28 cellular contexts compared by ENCODE assay signal in the genomic region with DNA sequence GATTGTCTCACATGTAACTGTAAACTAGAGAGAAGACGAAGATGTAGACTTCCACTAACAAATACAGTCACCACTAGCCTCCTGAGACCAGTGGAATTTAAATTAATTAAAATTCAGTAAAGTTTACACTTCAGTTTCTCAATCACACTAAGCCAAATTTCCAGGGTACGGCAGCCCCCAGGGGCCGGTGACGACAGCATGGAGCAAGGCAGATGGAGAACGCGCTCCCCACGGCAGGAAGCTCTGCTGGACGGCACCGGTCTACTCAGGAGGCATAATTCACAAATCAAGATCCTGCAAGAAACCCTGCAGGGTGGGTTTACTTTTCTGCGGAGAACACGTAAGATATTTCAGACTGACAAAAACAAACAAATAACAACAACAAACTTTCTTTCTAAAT.
DNase-seq lines count a peak whose midpoint lies in the region; ATAC-seq and TF ChIP-seq lines count a peak whose summit lies in the region.
"Had no signal": no experiment of that assay in that cellular context is flagged by ENCODE, and none has a peak within 500 bp of the region (broad histone marks: within the 10 kb centered on the region; RNA-seq: fewer than 3 reads in every experiment).

No MANE protein-coding gene starts in this region.

- no peak for TF ChIP-seq CTCF in GM23338 (conservative IDR thresholded peaks at IDR 0.05; ENCODE audit: low read depth in 2 of 2)
- no peak for TF ChIP-seq CTCF in hepatocyte (IDR thresholded peaks at IDR 0.05; ENCODE audit: poor library complexity)
- no peak for TF ChIP-seq CTCF in progenitor cell of endocrine pancreas (IDR thresholded peaks at IDR 0.05; ENCODE audit: unreplicated experiment)

- H3K4me3 ChIP-seq in GM23338 (no peak overlapping the region), hepatocyte (no peak overlapping the region)
- H3K4me3 ChIP-seq: gastrocnemius medialis, transverse colon had no signal

- H2AFZ ChIP-seq in GM23338 (no peak overlapping the region), hepatocyte (no peak overlapping the region)

- H3K9me3 ChIP-seq in hepatocyte (ENCODE audit: low read depth): no peaks in the 10 kb centered on the region
- H3K9me3 ChIP-seq: gastrocnemius medialis, transverse colon had no signal

- no peak overlapping the region for H3K4me2 ChIP-seq in GM23338
- H3K4me2 ChIP-seq in hepatocyte: no peak overlapping the region

- no peaks in the 10 kb centered on the region; the same call in 2 of the 3 replicates for H3K9me3 Mint-ChIP-seq in GM23338
- H3K9me3 Mint-ChIP-seq in progenitor cell of endocrine pancreas (ENCODE audit: low read depth): no peaks in the 10 kb centered on the region
- peaks cover 4% of the 10 kb centered on the region for H3K9me3 Mint-ChIP-seq in activated T-cell treated with anti-CD3 and anti-CD28 coated beads, Interleukin-2, amount 50 U/mL, for 24 hours
- H3K9me3 Mint-ChIP-seq: brain had no signal

- H3K4me1 ChIP-seq in GM23338 (ENCODE audit: insufficient read depth): peaks cover 12% of the 10 kb centered on the region
- H3K4me1 ChIP-seq in hepatocyte (ENCODE audit: insufficient read depth): peaks cover 11% of the 10 kb centered on the region
- H3K4me1 ChIP-seq: gastrocnemius medialis had no signal

- H3K27me3 ChIP-seq in GM23338 (ENCODE audit: insufficient read depth) (no peaks in the 10 kb centered on the region), hepatocyte (no peaks in the 10 kb centered on the region)
- H3K27me3 ChIP-seq: gastrocnemius medialis, transverse colon had no signal

- H3K79me2 ChIP-seq in GM23338 (replicated peaks; ENCODE audit: insufficient read depth) (peaks cover 8% of the 10 kb centered on the region), hepatocyte (peaks cover 20% of the 10 kb centered on the region)

- H3K27ac ChIP-seq in GM23338 (ENCODE audit: low read depth): no peak overlapping the region
- H3K27ac ChIP-seq in hepatocyte: peak overlapping the region; percentile 53
- H3K27ac ChIP-seq: gastrocnemius medialis had no signal

- H3K9me2 ChIP-seq in GM23338 (ENCODE audit: insufficient read depth) (no peaks in the 10 kb centered on the region), hepatocyte (replicated peaks; ENCODE audit: insufficient read depth) (no peaks in the 10 kb centered on the region)

- WGBS in hepatocyte (ENCODE audit: low lambda C conversion rate, missing lambda C conversion rate): 96% methylated on average over 11 of the region's 11 CpGs

- no peak for DNase-seq in GM23338 (ENCODE audit: low spot score)
- peak; percentile 28 for DNase-seq in NCI-H69 (lab: John Stamatoyannopoulos, UW)
- no peak for DNase-seq in hepatocyte (ENCODE audit: low spot score)
- no peak for DNase-seq in progenitor cell of endocrine pancreas (ENCODE audit: low spot score, unreplicated experiment)
- no peak for DNase-seq in amygdala (lab: John Stamatoyannopoulos, UW)
- DNase-seq in activated T-cell treated with anti-CD3 and anti-CD28 coated beads, Interleukin-2, amount 50 U/mL, for 24 hours: no peak
- DNase-seq in DMS114 treated with DMSO at 0.1 percent for 48 hours (lab: John Stamatoyannopoulos, UW; ENCODE audit: unreplicated experiment): no peak
- DNase-seq: activated CD4-positive, alpha-beta T cell treated with anti-CD3 and anti-CD28 coated beads, Interleukin-2, amount 50 U/mL, for 48 hours; activated naive CD4-positive, alpha-beta T cell; activated T-cell treated with anti-CD3 and anti-CD28 coated beads, Interleukin-2, amount 50 U/mL, for 72 hours; cerebellar nuclear complex; DMS79 treated with DMSO at 0.1 percent for 48 hours; gastrocnemius medialis; GDM1; hypothalamus; mesendoderm; NCI-H1092; NCI-H187; NCI-H2171 treated with DMSO at 0.1 percent for 48 hours; NCI-H524 treated with DMSO at 0.1 percent for 48 hours; NK-92 treated with Interleukin-12 subunit alpha and Interleukin-12 subunit beta, amount 100 ng/mL, for 24 hours; PC-3; posterior cingulate gyrus; T-helper 17 cell; transverse colon had no signal

- H3K36me3 ChIP-seq in GM23338 (ENCODE audit: insufficient read depth): no peaks in the 10 kb centered on the region
- no peaks in the 10 kb centered on the region for H3K36me3 ChIP-seq in hepatocyte (replicated peaks; ENCODE audit: insufficient read depth, low read depth)
- H3K36me3 ChIP-seq: gastrocnemius medialis, transverse colon had no signal

- H4K20me1 ChIP-seq in GM23338 (replicated peaks; ENCODE audit: insufficient read depth) (no peaks in the 10 kb centered on the region), hepatocyte (ENCODE audit: insufficient read depth, poor library complexity, severe bottlenecking) (no peaks in the 10 kb centered on the region)

- H3K4me1 Mint-ChIP-seq in GM23338: peaks cover 46% of the 10 kb centered on the region
- H3K4me1 Mint-ChIP-seq in progenitor cell of endocrine pancreas (ENCODE audit: low read depth): peaks cover 41% of the 10 kb centered on the region
- H3K4me1 Mint-ChIP-seq in activated T-cell treated with anti-CD3 and anti-CD28 coated beads, Interleukin-2, amount 50 U/mL, for 24 hours (ENCODE audit: low read depth): no peaks in the 10 kb centered on the region
- H3K4me1 Mint-ChIP-seq: CD14-positive monocyte; stimulated activated memory B cell treated with anti-CD40 and anti-IgM and Interleukin-4, amounts not matched to agents 10 μg/mL and 1 μg/mL and 100 μg/mL, for 72 hours had no signal

- peaks cover 9% of the 10 kb centered on the region for H3K27me3 Mint-ChIP-seq in GM23338 (ENCODE audit: insufficient read depth, low read depth, poor library complexity)
- H3K27me3 Mint-ChIP-seq in progenitor cell of endocrine pancreas: no peaks in the 10 kb centered on the region
- no peaks in the 10 kb centered on the region for H3K27me3 Mint-ChIP-seq in activated T-cell treated with anti-CD3 and anti-CD28 coated beads, Interleukin-2, amount 50 U/mL, for 24 hours
- H3K27me3 Mint-ChIP-seq: brain; stimulated activated memory B cell treated with anti-CD40 and anti-IgM and Interleukin-4, amounts not matched to agents 10 μg/mL and 1 μg/mL and 100 μg/mL, for 72 hours had no signal

- H3K4me3 Mint-ChIP-seq in GM23338: no peak overlapping the region
- H3K4me3 Mint-ChIP-seq in progenitor cell of endocrine pancreas (ENCODE audit: low read depth): no peak overlapping the region
- no peak overlapping the region for H3K4me3 Mint-ChIP-seq in activated T-cell treated with anti-CD3 and anti-CD28 coated beads, Interleukin-2, amount 50 U/mL, for 24 hours
- H3K4me3 Mint-ChIP-seq: activated T-cell treated with anti-CD3 and anti-CD28 coated beads, Interleukin-2, amount 50 U/mL, for 72 hours; brain; CD14-positive monocyte; stimulated activated memory B cell treated with anti-CD40 and anti-IgM and Interleukin-4, amounts not matched to agents 10 μg/mL and 1 μg/mL and 100 μg/mL, for 72 hours; T-helper 17 cell had no signal

- H3K27ac Mint-ChIP-seq in GM23338 (peak overlapping the region; percentile 38), progenitor cell of endocrine pancreas (peak overlapping the region; percentile 49)
- H3K27ac Mint-ChIP-seq in activated T-cell treated with anti-CD3 and anti-CD28 coated beads, Interleukin-2, amount 50 U/mL, for 24 hours: no peak overlapping the region
- H3K27ac Mint-ChIP-seq: activated T-cell treated with anti-CD3 and anti-CD28 coated beads, Interleukin-2, amount 50 U/mL, for 72 hours; CD14-positive monocyte; stimulated activated memory B cell treated with anti-CD40 and anti-IgM and Interleukin-4, amounts not matched to agents 10 μg/mL and 1 μg/mL and 100 μg/mL, for 72 hours; T-helper 17 cell had no signal

- H3K36me3 Mint-ChIP-seq in GM23338 (ENCODE audit: low read depth) (peaks cover 18% of the 10 kb centered on the region), progenitor cell of endocrine pancreas (ENCODE audit: insufficient read depth) (peaks cover 33% of the 10 kb centered on the region)
- H3K36me3 Mint-ChIP-seq in activated T-cell treated with anti-CD3 and anti-CD28 coated beads, Interleukin-2, amount 50 U/mL, for 24 hours (ENCODE audit: low read depth): no peaks in the 10 kb centered on the region
- H3K36me3 Mint-ChIP-seq: CD14-positive monocyte; stimulated activated memory B cell treated with anti-CD40 and anti-IgM and Interleukin-4, amounts not matched to agents 10 μg/mL and 1 μg/mL and 100 μg/mL, for 72 hours had no signal

- no peaks in the 10 kb centered on the region for H3F3A ChIP-seq in GM23338 (replicated peaks; ENCODE audit: low read depth)

- peak; percentile 59 for ATAC-seq in GM23338
- ATAC-seq: activated T-cell treated with anti-CD3 and anti-CD28 coated beads, Interleukin-2, amount 50 U/mL, for 72 hours; gastrocnemius medialis; stimulated activated memory B cell treated with anti-CD40 and anti-IgM and Interleukin-4, amounts not matched to agents 10 μg/mL and 1 μg/mL and 100 μg/mL, for 72 hours; T-helper 17 cell had no signal

TF ChIP-seq in GM23338, 12 proteins besides CTCF, POLR2A, EP300 and RAD21:
- no peak for TF ChIP-seq JUNB (IDR thresholded peaks at IDR 0.05; ENCODE audit: unreplicated experiment)
- no peak for TF ChIP-seq ZNF331 (CRISPR knock-in tag; IDR thresholded peaks at IDR 0.05; ENCODE audit: low read depth)
